Comparison of ENCODE assay signal across 25 cellular contexts in genomic region chr16:24507959-24508358, GRCh38.
"Had no signal": no experiment of that assay in that cellular context is flagged by ENCODE, and none has a peak within 500 bp of the region (broad histone marks: within the 10 kb centered on the region; RNA-seq: fewer than 3 reads in every experiment).

No MANE protein-coding gene starts in this region.

- H3K36me3 Mint-ChIP-seq: activated CD8-positive, alpha-beta memory T cell treated with anti-CD3 and anti-CD28 coated beads, Interleukin-2, amount 10 ng/mL, durations not matched to agents 7 days and 5 days; activated naive CD8-positive, alpha-beta T cell; WTC11 had no signal

- H3K27ac Mint-ChIP-seq: activated CD4-positive, alpha-beta T cell treated with anti-CD3 and anti-CD28 coated beads, Interleukin-2, amount 10 ng/mL, durations not matched to agents 24 days and 14 days; activated CD8-positive, alpha-beta memory T cell treated with anti-CD3 and anti-CD28 coated beads, Interleukin-2, amount 10 ng/mL, durations not matched to agents 7 days and 5 days; activated naive CD8-positive, alpha-beta T cell; activated T-cell treated with anti-CD3 and anti-CD28 coated beads, Interleukin-2, amount 50 U/mL, for 24 hours; activated T-helper 1 cell treated with anti-CD3 and anti-CD28 coated beads, Interleukin-12 subunit alpha, Interleukin-12 subunit beta, Interleukin-2, Interleukin-4 antibody, amounts not matched to agents 30 ng/mL and 10 ng/mL and 1 ng/mL, durations not matched to agents 14 hours and 24 hours and 36 hours; T-helper 1 cell treated with Interleukin-12 subunit alpha and Interleukin-12 subunit beta and Interleukin-4 antibody, amounts not matched to agents 30 μg/mL and 1 μg/mL, for 36 hours; WTC11 had no signal

- H3K27me3 Mint-ChIP-seq: activated naive CD8-positive, alpha-beta T cell had no signal

- H3K36me3 ChIP-seq: SJSA1 had no signal

- H3K9me3 Mint-ChIP-seq: activated CD4-positive, alpha-beta T cell treated with anti-CD3 and anti-CD28 coated beads, Interleukin-2, amount 10 ng/mL, durations not matched to agents 24 days and 14 days; activated T-cell treated with anti-CD3 and anti-CD28 coated beads, Interleukin-2, amount 50 U/mL, for 24 hours; activated T-helper 1 cell treated with anti-CD3 and anti-CD28 coated beads, Interleukin-12 subunit alpha, Interleukin-12 subunit beta, Interleukin-2, Interleukin-4 antibody, amounts not matched to agents 30 ng/mL and 10 ng/mL and 1 ng/mL, durations not matched to agents 14 hours and 24 hours and 36 hours; T-helper 1 cell treated with Interleukin-12 subunit alpha and Interleukin-12 subunit beta and Interleukin-4 antibody, amounts not matched to agents 30 μg/mL and 1 μg/mL, for 36 hours had no signal

- H3K27me3 ChIP-seq: SJSA1 had no signal

- H3K27ac ChIP-seq: SJSA1 had no signal

- H3K9me3 ChIP-seq: SJSA1 had no signal

- H3K4me3 Mint-ChIP-seq: activated CD4-positive, alpha-beta T cell treated with anti-CD3 and anti-CD28 coated beads, Interleukin-2, amount 10 ng/mL, durations not matched to agents 24 days and 14 days; activated CD8-positive, alpha-beta memory T cell treated with anti-CD3 and anti-CD28 coated beads, Interleukin-2, amount 10 ng/mL, durations not matched to agents 7 days and 5 days; activated naive CD8-positive, alpha-beta T cell; activated T-cell treated with anti-CD3 and anti-CD28 coated beads, Interleukin-2, amount 50 U/mL, for 24 hours; activated T-helper 1 cell treated with anti-CD3 and anti-CD28 coated beads, Interleukin-12 subunit alpha, Interleukin-12 subunit beta, Interleukin-2, Interleukin-4 antibody, amounts not matched to agents 30 ng/mL and 10 ng/mL and 1 ng/mL, durations not matched to agents 14 hours and 24 hours and 36 hours; T-helper 1 cell treated with Interleukin-12 subunit alpha and Interleukin-12 subunit beta and Interleukin-4 antibody, amounts not matched to agents 30 μg/mL and 1 μg/mL, for 36 hours; WTC11 had no signal

- H3K4me1 ChIP-seq: SJSA1 had no signal

- H3K4me3 ChIP-seq: SJSA1 had no signal

- DNase-seq: activated CD4-positive, alpha-beta T cell treated with anti-CD3 and anti-CD28 coated beads for 1 hour; activated CD4-positive, alpha-beta T cell treated with anti-CD3 and anti-CD28 coated beads, Interleukin-2, amount 10 ng/mL, durations not matched to agents 24 days and 14 days; activated CD4-positive, alpha-beta T cell treated with anti-CD3 and anti-CD28 coated beads, Interleukin-2, amount 50 U/mL, for 48 hours; activated CD8-positive, alpha-beta memory T cell treated with anti-CD3 and anti-CD28 coated beads, Interleukin-2, amount 10 ng/mL, durations not matched to agents 7 days and 5 days; activated effector memory CD4-positive, alpha-beta T cell treated with Interleukin-2 at 50 U/mL for 16 hours; activated naive CD4-positive, alpha-beta T cell; activated T-cell treated with anti-CD3 and anti-CD28 coated beads, Interleukin-2, amount 50 U/mL, for 24 hours; amygdala; cerebellar nuclear complex; KG1; NCI-H1092 treated with DMSO at 0.1 percent for 48 hours; NCI-H1417 treated with DMSO at 0.1 percent for 48 hours; NCI-H187; NCI-H2081; NCI-H446 treated with DMSO at 0.1 percent for 48 hours; NCI-H524 treated with DMSO at 0.1 percent for 48 hours; NK-92 treated with Interleukin-12 subunit alpha and Interleukin-12 subunit beta, amount 100 ng/mL, for 24 hours; OCI-M1; SHP77; SW 1271 had no signal
